In genomic region chr3:197456271-197457091, GRCh38 we compare ENCODE assay signal across 1 cellular context.
TF ChIP-seq lines count a peak whose summit lies in the region.

No MANE protein-coding gene starts in this region.

TF ChIP-seq in HepG2, 621 proteins besides CTCF, POLR2A, EP300 and RAD21 (continued from another document and continues in another):
- TF ChIP-seq ZNF281 (CRISPR knock-in tag; IDR thresholded peaks at IDR 0.05; ENCODE audit: borderline replicate concordance) (0 out of 2 replicates have a peak, but pooled peaks have one; percentile 10), CREB3 (CRISPR knock-in tag; IDR thresholded peaks at IDR 0.05) (no peak), KLF9 (CRISPR knock-in tag; IDR thresholded peaks at IDR 0.05; ENCODE audit: low read depth) (no peak), SRF (IDR thresholded peaks at IDR 0.05; ENCODE audit: low read depth, low read length) (no peak), ZNF550 (CRISPR knock-in tag; IDR thresholded peaks at IDR 0.05; ENCODE audit: borderline replicate concordance) (no peak), USF2 (IDR thresholded peaks at IDR 0.05; ENCODE audit: low read depth, low read length) (peak; percentile 74), USF2 (CRISPR knock-in tag; IDR thresholded peaks at IDR 0.05; ENCODE audit: borderline replicate concordance) (peak; percentile 89; the same call in 1 of the 2 replicates), ZNF598 (CRISPR knock-in tag; IDR thresholded peaks at IDR 0.05; ENCODE audit: borderline replicate concordance) (peak; percentile 55; the same call in 1 of the 2 replicates), ZNF263 (CRISPR knock-in tag; IDR thresholded peaks at IDR 0.05) (no peak), ZHX2 (IDR thresholded peaks at IDR 0.05; ENCODE audit: low read depth) (no peak), ZHX2 (CRISPR knock-in tag; IDR thresholded peaks at IDR 0.05; ENCODE audit: borderline replicate concordance) (no peak), TFE3 (CRISPR knock-in tag; IDR thresholded peaks at IDR 0.05) (peak; percentile 75), ZNF430 (CRISPR knock-in tag; IDR thresholded peaks at IDR 0.05) (peak; percentile 79), TARDBP (CRISPR knock-in tag; IDR thresholded peaks at IDR 0.05) (no peak), ZNF580 (CRISPR knock-in tag; IDR thresholded peaks at IDR 0.05; ENCODE audit: borderline replicate concordance, low read depth) (peak; percentile 48; the same call in 1 of the 2 replicates), FOXO4 (CRISPR knock-in tag; conservative IDR thresholded peaks at IDR 0.05) (no peak), RXRA (CRISPR knock-in tag; IDR thresholded peaks at IDR 0.05) (peak; percentile 45; the same call in 1 of the 2 replicates), MBNL3 (CRISPR knock-in tag; conservative IDR thresholded peaks at IDR 0.05) (no peak), ETV6 (CRISPR knock-in tag; conservative IDR thresholded peaks at IDR 0.05) (peak; percentile 66; the same call in 1 of the 2 replicates), ZNF484 (CRISPR knock-in tag; IDR thresholded peaks at IDR 0.05; ENCODE audit: borderline replicate concordance, low read depth) (no peak), E2F2 (CRISPR knock-in tag; IDR thresholded peaks at IDR 0.05; ENCODE audit: borderline replicate concordance) (no peak), ZNF431 (CRISPR knock-in tag; IDR thresholded peaks at IDR 0.05; ENCODE audit: borderline replicate concordance, low read depth) (no peak), ZNF546 (CRISPR knock-in tag; conservative IDR thresholded peaks at IDR 0.05) (no peak), ZNF652 (CRISPR knock-in tag; IDR thresholded peaks at IDR 0.05; ENCODE audit: borderline replicate concordance, low read depth) (no peak), NAIF1 (CRISPR knock-in tag; IDR thresholded peaks at IDR 0.05; ENCODE audit: borderline replicate concordance) (no peak), U2AF2 (IDR thresholded peaks at IDR 0.05; ENCODE audit: low read depth, low read length) (no peak), MXI1 (IDR thresholded peaks at IDR 0.05; ENCODE audit: borderline replicate concordance, low read depth, low read length) (peak; percentile 26; the same call in 1 of the 3 replicates), NFATC3 (CRISPR knock-in tag; IDR thresholded peaks at IDR 0.05) (no peak), NR2F2 (IDR thresholded peaks at IDR 0.05; ENCODE audit: borderline replicate concordance, low read depth) (no peak), ZMYM3 (CRISPR knock-in tag; IDR thresholded peaks at IDR 0.05) (no peak; the same call in 1 of the 2 replicates), ZBTB7B (CRISPR knock-in tag; IDR thresholded peaks at IDR 0.05) (no peak), THRA (CRISPR knock-in tag; IDR thresholded peaks at IDR 0.05; ENCODE audit: borderline replicate concordance) (0 out of 2 replicates have a peak, but pooled peaks have one; percentile 41), BHLHE40 (IDR thresholded peaks at IDR 0.05; ENCODE audit: low read length) (peak; percentile 82), PHF5A (CRISPR knock-in tag; IDR thresholded peaks at IDR 0.05; ENCODE audit: low read depth, unreplicated experiment) (no peak), ARID5B (CRISPR knock-in tag; IDR thresholded peaks at IDR 0.05) (peak; percentile 37)
